ENCODE assay signal across 8 cellular contexts in the genomic region with DNA sequence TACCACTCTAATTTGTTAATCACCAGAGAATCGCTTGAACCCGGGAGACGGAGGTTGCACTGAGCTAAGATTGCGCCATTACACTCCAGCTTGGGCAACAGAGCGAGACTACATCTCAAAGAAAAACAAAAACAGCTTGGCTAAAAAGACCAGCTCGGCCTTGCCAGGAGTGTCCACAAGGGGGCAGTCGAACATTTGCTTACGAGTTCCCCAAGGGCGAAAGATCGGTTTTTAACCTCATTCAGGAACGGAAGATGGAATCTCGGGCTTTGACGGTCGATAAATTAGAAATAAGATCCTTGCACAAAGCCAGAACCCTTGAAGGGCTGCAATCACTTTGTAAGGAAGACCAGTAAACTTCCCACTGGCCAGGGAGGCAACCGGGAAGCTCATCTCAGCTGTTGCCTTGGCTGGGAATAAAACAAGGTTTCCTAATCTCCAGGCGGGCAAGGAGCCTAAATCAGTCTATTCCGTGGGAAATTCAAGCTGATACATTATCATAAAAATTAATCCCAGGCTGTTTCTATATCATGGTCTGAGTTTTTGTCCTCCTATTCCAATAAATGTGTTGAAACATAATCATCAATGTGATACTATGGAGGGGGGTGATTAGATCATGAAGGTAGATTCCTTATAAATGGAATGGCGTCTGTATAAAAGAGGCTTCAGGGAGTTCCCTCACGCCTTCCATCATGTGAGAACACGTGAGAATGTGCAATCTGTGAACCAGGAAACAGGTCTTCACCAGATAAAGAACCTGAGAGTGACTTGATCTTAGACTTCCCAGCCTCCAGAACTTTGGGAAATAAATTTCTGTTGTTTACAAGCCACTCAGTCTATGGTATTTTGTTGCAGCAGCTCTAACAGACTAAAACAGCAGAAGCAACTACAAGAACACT. TPM values are rescaled to one million over a fixed set of nuclear protein-coding genes. Genes with fewer than 3 reads are reported as not detected.
DNase-seq lines count a peak whose midpoint lies in the region; ATAC-seq and TF ChIP-seq lines count a peak whose summit lies in the region.

No MANE protein-coding gene starts in this region.

- H3F3A ChIP-seq in neural progenitor cell (ENCODE audit: low read depth), result no peaks in the 10 kb centered on the region

- no peaks in the 10 kb centered on the region for H3K36me3 Mint-ChIP-seq in activated T-helper 2 cell treated with anti-CD3 and anti-CD28 coated beads, Interferon-gamma antibody, Interleukin-2, Interleukin-4, amounts not matched to agents 10 μg/mL and 5 μg/mL and 100 μg/mL, durations not matched to agents 14 hours and 24 hours and 36 hours (ENCODE audit: low read depth)
- H3K36me3 Mint-ChIP-seq in neural progenitor cell, result no peaks in the 10 kb centered on the region
- no peaks in the 10 kb centered on the region for H3K36me3 Mint-ChIP-seq in stimulated activated naive CD8-positive, alpha-beta T cell treated with anti-CD3 and anti-CD28 coated beads, Interleukin-15, Interleukin-2, amounts not matched to agents 100 ng/mL and 50 ng/mL, for 24 hours (ENCODE audit: low read depth)

- no peaks in the 10 kb centered on the region for H4K20me1 ChIP-seq in neural progenitor cell (ENCODE audit: low read depth)

- peak overlapping the region; percentile 53 for H3K4me3 Mint-ChIP-seq in activated T-helper 2 cell treated with anti-CD3 and anti-CD28 coated beads, Interferon-gamma antibody, Interleukin-2, Interleukin-4, amounts not matched to agents 10 μg/mL and 5 μg/mL and 100 μg/mL, durations not matched to agents 14 hours and 24 hours and 36 hours (ENCODE audit: low read depth)
- H3K4me3 Mint-ChIP-seq in neural progenitor cell, result peak overlapping the region; percentile 78
- peak overlapping the region; percentile 3 for H3K4me3 Mint-ChIP-seq in stimulated activated naive CD8-positive, alpha-beta T cell treated with anti-CD3 and anti-CD28 coated beads, Interleukin-15, Interleukin-2, amounts not matched to agents 100 ng/mL and 50 ng/mL, for 24 hours

- peak; percentile 76 for DNase-seq in DMS153 (lab: John Stamatoyannopoulos, UW)
- DNase-seq in LoVo (ENCODE audit: low spot score), result peak; percentile 75
- peak; percentile 79 for DNase-seq in RPMI7951 (ENCODE audit: low read depth)
- peak; percentile 71 for DNase-seq in activated T-helper 2 cell treated with anti-CD3 and anti-CD28 coated beads, Interferon-gamma antibody, Interleukin-2, Interleukin-4, amounts not matched to agents 10 μg/mL and 5 μg/mL and 100 μg/mL, durations not matched to agents 14 hours and 24 hours and 36 hours (ENCODE audit: low spot score)
- peak; percentile 77 for DNase-seq in fibroblast of the conjunctiva (ENCODE audit: low read depth)
- peak; percentile 91 for DNase-seq in neural progenitor cell (ENCODE audit: low spot score)

- peak overlapping the region; percentile 97 for H2AFZ ChIP-seq in neural progenitor cell (replicated peaks)

- H3K27me3 Mint-ChIP-seq in activated T-helper 2 cell treated with anti-CD3 and anti-CD28 coated beads, Interferon-gamma antibody, Interleukin-2, Interleukin-4, amounts not matched to agents 10 μg/mL and 5 μg/mL and 100 μg/mL, durations not matched to agents 14 hours and 24 hours and 36 hours (ENCODE audit: low read depth), result peaks cover 7% of the 10 kb centered on the region
- H3K27me3 Mint-ChIP-seq in neural progenitor cell (ENCODE audit: insufficient read depth, low read depth), result peaks cover 7% of the 10 kb centered on the region
- no peaks in the 10 kb centered on the region for H3K27me3 Mint-ChIP-seq in stimulated activated naive CD8-positive, alpha-beta T cell treated with anti-CD3 and anti-CD28 coated beads, Interleukin-15, Interleukin-2, amounts not matched to agents 100 ng/mL and 50 ng/mL, for 24 hours

- peak overlapping the region; percentile 33 for H3K4me3 ChIP-seq in neural progenitor cell

- no peak overlapping the region for H3K9ac ChIP-seq in neural progenitor cell

- H3K4me2 ChIP-seq in neural progenitor cell, result peak overlapping the region; percentile 67

- no peaks in the 10 kb centered on the region for H3K36me3 ChIP-seq in neural progenitor cell

- ATAC-seq in HG02884 (IDR thresholded peaks at IDR 0.05; ENCODE audit: unreplicated experiment), result no peak

- H3K4me1 ChIP-seq in neural progenitor cell, result no peaks in the 10 kb centered on the region

- no peaks in the 10 kb centered on the region for H3K9me3 Mint-ChIP-seq in activated T-helper 2 cell treated with anti-CD3 and anti-CD28 coated beads, Interferon-gamma antibody, Interleukin-2, Interleukin-4, amounts not matched to agents 10 μg/mL and 5 μg/mL and 100 μg/mL, durations not matched to agents 14 hours and 24 hours and 36 hours
- H3K9me3 Mint-ChIP-seq in neural progenitor cell, result no peaks in the 10 kb centered on the region
- H3K9me3 Mint-ChIP-seq in stimulated activated naive CD8-positive, alpha-beta T cell treated with anti-CD3 and anti-CD28 coated beads, Interleukin-15, Interleukin-2, amounts not matched to agents 100 ng/mL and 50 ng/mL, for 24 hours, result no peaks in the 10 kb centered on the region

- H3K27ac ChIP-seq in neural progenitor cell, result no peak overlapping the region

- H3K4me1 Mint-ChIP-seq in activated T-helper 2 cell treated with anti-CD3 and anti-CD28 coated beads, Interferon-gamma antibody, Interleukin-2, Interleukin-4, amounts not matched to agents 10 μg/mL and 5 μg/mL and 100 μg/mL, durations not matched to agents 14 hours and 24 hours and 36 hours (ENCODE audit: low read depth), result peaks cover 8% of the 10 kb centered on the region
- H3K4me1 Mint-ChIP-seq in neural progenitor cell, result peaks cover 5% of the 10 kb centered on the region
- peaks cover 6% of the 10 kb centered on the region for H3K4me1 Mint-ChIP-seq in stimulated activated naive CD8-positive, alpha-beta T cell treated with anti-CD3 and anti-CD28 coated beads, Interleukin-15, Interleukin-2, amounts not matched to agents 100 ng/mL and 50 ng/mL, for 24 hours (ENCODE audit: low read depth)

- peak; percentile 99 for TF ChIP-seq CTCF in neural progenitor cell (IDR thresholded peaks at IDR 0.05)

- H3K9me3 ChIP-seq in neural progenitor cell (ENCODE audit: low read depth), result no peaks in the 10 kb centered on the region

- no peak overlapping the region for H3K27ac Mint-ChIP-seq in activated T-helper 2 cell treated with anti-CD3 and anti-CD28 coated beads, Interferon-gamma antibody, Interleukin-2, Interleukin-4, amounts not matched to agents 10 μg/mL and 5 μg/mL and 100 μg/mL, durations not matched to agents 14 hours and 24 hours and 36 hours
- H3K27ac Mint-ChIP-seq in neural progenitor cell, result peak overlapping the region; percentile 0
- H3K27ac Mint-ChIP-seq in stimulated activated naive CD8-positive, alpha-beta T cell treated with anti-CD3 and anti-CD28 coated beads, Interleukin-15, Interleukin-2, amounts not matched to agents 100 ng/mL and 50 ng/mL, for 24 hours, result no peak overlapping the region

- H3K79me2 ChIP-seq in neural progenitor cell (ENCODE audit: low read depth), result no peaks in the 10 kb centered on the region

- peaks cover 9% of the 10 kb centered on the region for H3K27me3 ChIP-seq in neural progenitor cell

- intact Hi-C loops in activated T-helper 2 cell treated with anti-CD3 and anti-CD28 coated beads, Interferon-gamma antibody, Interleukin-2, Interleukin-4, amounts not matched to agents 10 μg/mL and 5 μg/mL and 100 μg/mL, durations not matched to agents 14 hours and 24 hours and 36 hours (cut with micrococcal nuclease), result loop anchor here (2.0 kb wide), 2 partner anchors 14 to 76 kb away; no protein-coding TSS in a partner anchor

RNA-seq across cellular contexts. Expression of gene SLC29A2, which starts 14.9 kb away (rescaled TPM):
- total RNA-seq in RPMI7951 (2014; rRNA removed; shearing (Covaris generic)), result 0.39 and 1.4 TPM in 2 replicates
- total RNA-seq in activated T-helper 2 cell treated with anti-CD3 and anti-CD28 coated beads, Interferon-gamma antibody, Interleukin-2, Interleukin-4, amounts not matched to agents 10 μg/mL and 5 μg/mL and 100 μg/mL, durations not matched to agents 14 hours and 24 hours and 36 hours, result 18.7 and 19.1 TPM in 2 replicates
- total RNA-seq in neural progenitor cell (ENCODE audit: low replicate concordance), result 6.9 and 15.3 TPM in 2 replicates

RNA-seq across cellular contexts. Expression of gene NPAS4, which starts 34.4 kb away (rescaled TPM):
- total RNA-seq in RPMI7951 (2014; rRNA removed; shearing (Covaris generic)), result not detected in 2 replicates
- total RNA-seq in activated T-helper 2 cell treated with anti-CD3 and anti-CD28 coated beads, Interferon-gamma antibody, Interleukin-2, Interleukin-4, amounts not matched to agents 10 μg/mL and 5 μg/mL and 100 μg/mL, durations not matched to agents 14 hours and 24 hours and 36 hours, result 0.09 and 0.16 TPM in 2 replicates
- total RNA-seq in neural progenitor cell (ENCODE audit: low replicate concordance), result 0.65 TPM in 1 of 2 replicates, not detected in the other

RNA-seq across cellular contexts. Expression of gene B4GAT1, which starts 39.0 kb away (rescaled TPM):
- total RNA-seq in RPMI7951 (2014; rRNA removed; shearing (Covaris generic)), result 49.3 and 50.5 TPM in 2 replicates
- total RNA-seq in activated T-helper 2 cell treated with anti-CD3 and anti-CD28 coated beads, Interferon-gamma antibody, Interleukin-2, Interleukin-4, amounts not matched to agents 10 μg/mL and 5 μg/mL and 100 μg/mL, durations not matched to agents 14 hours and 24 hours and 36 hours, result 10.5 and 11.0 TPM in 2 replicates
- total RNA-seq in neural progenitor cell (ENCODE audit: low replicate concordance), result 40.9 and 57.1 TPM in 2 replicates

RNA-seq across cellular contexts. Expression of gene BRMS1, which starts 41.5 kb away (rescaled TPM):
- 91.7 and 92.6 TPM in 2 replicates for total RNA-seq in RPMI7951 (2014; rRNA removed; shearing (Covaris generic))
- 45.1 and 46.0 TPM in 2 replicates for total RNA-seq in activated T-helper 2 cell treated with anti-CD3 and anti-CD28 coated beads, Interferon-gamma antibody, Interleukin-2, Interleukin-4, amounts not matched to agents 10 μg/mL and 5 μg/mL and 100 μg/mL, durations not matched to agents 14 hours and 24 hours and 36 hours
- 16.4 and 34.6 TPM in 2 replicates for total RNA-seq in neural progenitor cell (ENCODE audit: low replicate concordance)

RNA-seq across cellular contexts. Expression of gene RIN1, which starts 50.2 kb away (rescaled TPM):
- total RNA-seq in RPMI7951 (2014; rRNA removed; shearing (Covaris generic)), result 28.0 and 38.8 TPM in 2 replicates
- 1.5 and 1.6 TPM in 2 replicates for total RNA-seq in activated T-helper 2 cell treated with anti-CD3 and anti-CD28 coated beads, Interferon-gamma antibody, Interleukin-2, Interleukin-4, amounts not matched to agents 10 μg/mL and 5 μg/mL and 100 μg/mL, durations not matched to agents 14 hours and 24 hours and 36 hours
- total RNA-seq in neural progenitor cell (ENCODE audit: low replicate concordance), result 0.56 and 2.6 TPM in 2 replicates

Comparison
In these comparisons a context has a peak if more than half of its experiments do, and no peak if none do; other contexts are left out.
1. H3K4me3 Mint-ChIP-seq: peak in every context shown above with its lines; median percentile 78 in neural progenitor cell; 53 in activated T-helper 2 cell treated with anti-CD3 and anti-CD28 coated beads, Interferon-gamma antibody, Interleukin-2, Interleukin-4, amounts not matched to agents 10 μg/mL and 5 μg/mL and 100 μg/mL, durations not matched to agents 14 hours and 24 hours and 36 hours; 3 in stimulated activated naive CD8-positive, alpha-beta T cell treated with anti-CD3 and anti-CD28 coated beads, Interleukin-15, Interleukin-2, amounts not matched to agents 100 ng/mL and 50 ng/mL, for 24 hours.